9 cellular contexts compared by ENCODE assay signal in the genomic region with DNA sequence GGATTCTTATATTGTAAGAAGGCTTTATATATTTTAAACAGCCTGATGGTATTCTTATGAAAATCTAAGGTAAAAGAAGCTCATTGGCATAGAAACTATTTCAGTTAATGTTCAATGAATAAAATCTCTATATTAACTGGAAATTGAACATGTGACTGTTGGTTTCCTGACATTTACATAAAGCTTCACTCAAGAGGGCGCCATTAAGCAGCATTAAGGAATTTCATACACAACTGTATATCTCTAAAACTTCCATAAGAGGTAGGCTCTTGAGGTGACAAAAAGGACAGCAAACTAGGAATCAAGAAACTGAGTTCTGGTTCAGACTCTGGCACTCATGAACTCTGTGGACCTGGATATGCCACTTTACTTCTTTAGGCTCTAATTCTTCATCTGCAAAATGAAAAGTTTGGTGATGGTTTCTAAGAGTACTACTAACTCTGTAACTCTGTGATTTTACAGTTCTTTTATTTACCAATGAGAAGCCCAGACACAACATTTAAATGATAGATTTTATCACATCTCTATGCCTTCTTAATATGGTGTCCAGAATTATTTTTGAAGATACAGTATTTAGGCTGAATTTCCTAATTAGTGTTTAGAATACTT.
DNase-seq lines count a peak whose midpoint lies in the region; ATAC-seq and TF ChIP-seq lines count a peak whose summit lies in the region.
"Had no signal": no experiment of that assay in that cellular context is flagged by ENCODE, and none has a peak within 500 bp of the region (broad histone marks: within the 10 kb centered on the region; RNA-seq: fewer than 3 reads in every experiment).

No MANE protein-coding gene starts in this region.

- ATAC-seq in HG02840 (IDR thresholded peaks at IDR 0.05; ENCODE audit: low FRiP score, unreplicated experiment) (no peak), GM21367 (IDR thresholded peaks at IDR 0.05; ENCODE audit: unreplicated experiment) (no peak)

- H3K9me3 Mint-ChIP-seq in chondrocyte (ENCODE audit: low read depth), result no peaks in the 10 kb centered on the region
- H3K9me3 Mint-ChIP-seq in activated T-helper 1 cell treated with anti-CD3 and anti-CD28 coated beads, Interleukin-12 subunit alpha, Interleukin-12 subunit beta, Interleukin-2, Interleukin-4 antibody, amounts not matched to agents 30 ng/mL and 10 ng/mL and 1 ng/mL, durations not matched to agents 14 hours and 24 hours and 36 hours, result no peaks in the 10 kb centered on the region

- H3K27me3 Mint-ChIP-seq in chondrocyte (ENCODE audit: low read depth), result no peaks in the 10 kb centered on the region
- no peaks in the 10 kb centered on the region for H3K27me3 Mint-ChIP-seq in activated T-helper 1 cell treated with anti-CD3 and anti-CD28 coated beads, Interleukin-12 subunit alpha, Interleukin-12 subunit beta, Interleukin-2, Interleukin-4 antibody, amounts not matched to agents 30 ng/mL and 10 ng/mL and 1 ng/mL, durations not matched to agents 14 hours and 24 hours and 36 hours (ENCODE audit: insufficient read depth)

- intact Hi-C loops in activated T-helper 1 cell treated with anti-CD3 and anti-CD28 coated beads, Interleukin-12 subunit alpha, Interleukin-12 subunit beta, Interleukin-2, Interleukin-4 antibody, amounts not matched to agents 30 ng/mL and 10 ng/mL and 1 ng/mL, durations not matched to agents 14 hours and 24 hours and 36 hours (cut with micrococcal nuclease), result no loop called here

- in situ Hi-C loops in GM13977 (cut with MboI; ENCODE audit: low pct_unique_long_range_greater_than_20kb, low sequenced_read_pairs, unreplicated experiment), result no loop called here

- H3K27ac Mint-ChIP-seq in chondrocyte (ENCODE audit: unreplicated experiment), result no peak overlapping the region
- no peak overlapping the region for H3K27ac Mint-ChIP-seq in activated T-helper 1 cell treated with anti-CD3 and anti-CD28 coated beads, Interleukin-12 subunit alpha, Interleukin-12 subunit beta, Interleukin-2, Interleukin-4 antibody, amounts not matched to agents 30 ng/mL and 10 ng/mL and 1 ng/mL, durations not matched to agents 14 hours and 24 hours and 36 hours

- H3K4me3 Mint-ChIP-seq in chondrocyte (ENCODE audit: unreplicated experiment), result no peak overlapping the region
- H3K4me3 Mint-ChIP-seq in activated T-helper 1 cell treated with anti-CD3 and anti-CD28 coated beads, Interleukin-12 subunit alpha, Interleukin-12 subunit beta, Interleukin-2, Interleukin-4 antibody, amounts not matched to agents 30 ng/mL and 10 ng/mL and 1 ng/mL, durations not matched to agents 14 hours and 24 hours and 36 hours, result no peak overlapping the region

- DNase-seq in GM13977 (ENCODE audit: low spot score) (no peak), NCI-H2196 (lab: John Stamatoyannopoulos, UW; ENCODE audit: unreplicated experiment) (peak; percentile 8), chondrocyte (ENCODE audit: low spot score) (no peak), pons (ENCODE audit: low spot score) (peak; percentile 20)
- no peak for DNase-seq in activated T-helper 1 cell treated with anti-CD3 and anti-CD28 coated beads, Interleukin-12 subunit alpha, Interleukin-12 subunit beta, Interleukin-2, Interleukin-4 antibody, amounts not matched to agents 30 ng/mL and 10 ng/mL and 1 ng/mL, durations not matched to agents 14 hours and 24 hours and 36 hours (ENCODE audit: low spot score)
- no peak for DNase-seq in activated CD4-positive, alpha-beta T cell treated with anti-CD3 and anti-CD28 coated beads for 4 hours
- DNase-seq: activated effector memory CD4-positive, alpha-beta T cell treated with Interleukin-2 at 50 U/mL for 16 hours had no signal

- no peaks in the 10 kb centered on the region for H3K4me1 Mint-ChIP-seq in chondrocyte (ENCODE audit: low read depth)
- H3K4me1 Mint-ChIP-seq in activated T-helper 1 cell treated with anti-CD3 and anti-CD28 coated beads, Interleukin-12 subunit alpha, Interleukin-12 subunit beta, Interleukin-2, Interleukin-4 antibody, amounts not matched to agents 30 ng/mL and 10 ng/mL and 1 ng/mL, durations not matched to agents 14 hours and 24 hours and 36 hours (ENCODE audit: low read depth), result no peaks in the 10 kb centered on the region

- no peaks in the 10 kb centered on the region for H3K36me3 Mint-ChIP-seq in chondrocyte (ENCODE audit: low read depth)
- H3K36me3 Mint-ChIP-seq in activated T-helper 1 cell treated with anti-CD3 and anti-CD28 coated beads, Interleukin-12 subunit alpha, Interleukin-12 subunit beta, Interleukin-2, Interleukin-4 antibody, amounts not matched to agents 30 ng/mL and 10 ng/mL and 1 ng/mL, durations not matched to agents 14 hours and 24 hours and 36 hours (ENCODE audit: low read depth), result no peaks in the 10 kb centered on the region

- TF ChIP-seq CTCF in GM13977 (IDR thresholded peaks at IDR 0.05; ENCODE audit: extremely low read depth, insufficient read depth, missing control alignments), result peak; percentile 38
- peak; percentile 81 for TF ChIP-seq CTCF in chondrocyte (IDR thresholded peaks at IDR 0.05)

Comparison
In these comparisons a context has a peak if more than half of its experiments do, and no peak if none do; other contexts are left out.
1. DNase-seq: peak in NCI-H2196 (single experiment) and pons (single experiment); none in GM13977 (single experiment), chondrocyte (single experiment), activated T-helper 1 cell treated with anti-CD3 and anti-CD28 coated beads, Interleukin-12 subunit alpha, Interleukin-12 subunit beta, Interleukin-2, Interleukin-4 antibody, amounts not matched to agents 30 ng/mL and 10 ng/mL and 1 ng/mL, durations not matched to agents 14 hours and 24 hours and 36 hours (single experiment) and activated CD4-positive, alpha-beta T cell treated with anti-CD3 and anti-CD28 coated beads for 4 hours (0 of 2).